9 cellular contexts compared by ENCODE assay signal in genomic region chr9:34750320-34750719, GRCh38. TPM values are rescaled to one million over a fixed set of nuclear protein-coding genes. Genes with fewer than 3 reads are reported as not detected.
"Had no signal": no experiment of that assay in that cellular context is flagged by ENCODE, and none has a peak within 500 bp of the region (broad histone marks: within the 10 kb centered on the region; RNA-seq: fewer than 3 reads in every experiment).

No MANE protein-coding gene starts in this region.

RNA-seq across cellular contexts. Expression of gene CCL21, which starts 40.4 kb away (rescaled TPM):
- total RNA-seq: OCI-LY7, PC-3, PC-9, RPMI7951, SJCRH30, SJSA1, SK-MEL-5 had no signal
- polyA plus RNA-seq: SK-N-SH had no signal

RNA-seq across cellular contexts. Expression of gene CCL19, which starts 59.2 kb away (rescaled TPM):
- total RNA-seq: OCI-LY7, PC-3, PC-9, Peyer's patch, RPMI7951, SJCRH30, SJSA1, SK-MEL-5 had no signal
- polyA plus RNA-seq: SK-N-SH had no signal
